Comparison of ENCODE assay signal across 8 cellular contexts in the genomic region with DNA sequence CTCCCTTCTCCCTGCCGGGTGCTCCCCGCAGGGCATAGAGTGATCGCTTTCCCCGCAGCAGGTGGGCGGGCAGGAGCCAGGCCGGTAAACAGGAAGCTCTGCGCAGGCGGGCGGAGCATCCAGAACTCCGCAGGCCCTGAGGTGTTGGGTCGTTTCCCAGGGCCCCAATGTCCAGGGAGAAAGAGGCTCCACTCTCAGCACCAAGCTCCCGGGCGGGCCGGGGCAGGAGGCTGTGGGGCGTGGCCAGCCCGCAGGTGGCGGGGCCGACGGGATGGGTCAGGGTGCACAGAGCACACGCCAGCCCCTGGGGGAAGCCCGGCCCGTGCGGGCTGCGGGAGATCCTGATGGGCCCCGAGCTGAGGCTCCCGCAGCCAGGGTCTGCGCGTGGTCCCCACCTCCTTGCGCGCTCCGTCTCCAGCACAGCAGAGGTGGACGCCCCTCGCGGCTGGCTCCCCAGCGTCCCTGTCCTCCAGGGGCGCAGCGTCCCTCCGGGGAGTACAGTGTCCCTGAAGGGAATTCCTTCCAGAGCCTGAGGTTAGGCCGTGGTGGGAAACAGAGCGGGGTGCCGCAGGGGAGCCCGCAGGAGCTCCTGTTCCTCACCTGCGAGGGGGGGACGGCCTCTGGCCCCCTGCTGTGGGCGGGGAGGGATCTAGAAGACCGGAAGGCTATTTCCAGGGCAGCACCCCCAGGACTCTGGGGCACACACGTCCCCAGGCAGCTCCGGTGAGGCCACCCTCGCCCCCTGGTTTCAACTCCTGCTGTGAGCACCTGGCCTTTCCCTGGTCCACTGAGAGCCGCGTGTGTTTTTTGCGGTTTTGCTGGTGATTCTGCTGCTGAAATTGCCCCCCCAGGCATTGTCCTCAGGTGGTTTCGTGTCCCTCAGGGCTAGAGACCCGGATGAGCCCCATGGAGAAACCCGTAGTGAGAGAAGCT. TPM values are rescaled to one million over a fixed set of nuclear protein-coding genes. Genes with fewer than 3 reads are reported as not detected.
DNase-seq lines count a peak whose midpoint lies in the region; ATAC-seq, FAIRE-seq and TF ChIP-seq lines count a peak whose summit lies in the region.

No MANE protein-coding gene starts in this region.

- peaks cover 7% of the 10 kb centered on the region for H3K9me1 ChIP-seq in K562 (ENCODE audit: control insufficient read depth, insufficient read depth, low read length)

- no peaks in the 10 kb centered on the region for H3K27me3 Mint-ChIP-seq in CD8-positive, alpha-beta memory T cell

- H3K36me3 Mint-ChIP-seq in CD8-positive, alpha-beta memory T cell, result peaks cover 0 to 17% (median 3%) of the 10 kb centered on the region in 3 donors

- H3K4me3 ChIP-seq in CD8-positive, alpha-beta memory T cell (ENCODE audit: low read length), result peak overlapping the region; percentile 64
- H3K4me3 ChIP-seq in K562 (no peak overlapping the region), mononuclear cell (ENCODE audit: low read length) (peak overlapping the region; percentile 34)

- H4K20me1 ChIP-seq in K562 (replicated peaks; ENCODE audit: control insufficient read depth, insufficient read depth, low read length), result peaks cover 23% of the 10 kb centered on the region

- no peaks in the 10 kb centered on the region for H3K27me3 ChIP-seq in CD8-positive, alpha-beta memory T cell (ENCODE audit: insufficient read depth, low read length, poor library complexity, severe bottlenecking)
- H3K27me3 ChIP-seq in K562 (ENCODE audit: control insufficient read depth in 2 of 2, insufficient read depth in 2 of 2, low read length in 2 of 2) (no peaks in the 10 kb centered on the region), mononuclear cell (ENCODE audit: insufficient read depth, low read length) (no peaks in the 10 kb centered on the region)

- in situ Hi-C loops in K562 (cut with MboI), result no loop called here

- peak in 4 of 5 donors; percentile 13 to 55 (median 22) for DNase-seq in CD8-positive, alpha-beta memory T cell
- DNase-seq in NCI-H2171 treated with DMSO at 0.1 percent for 48 hours (lab: John Stamatoyannopoulos, UW), result peak; percentile 41
- no peak for DNase-seq in K562 (ENCODE audit: extremely low read depth in 1 of 4, low spot score in 3 of 4)
- DNase-seq in D721Med (ENCODE audit: insufficient read length, low spot score), result no peak
- DNase-seq in DMS114 treated with DMSO at 0.1 percent for 48 hours (lab: John Stamatoyannopoulos, UW; ENCODE audit: unreplicated experiment), result no peak

- CTCF ChIA-PET in CD8-positive, alpha-beta memory T cell (lab: Charles Lee), result interaction anchor here (0.7 to 2.0 kb wide), 7 partner anchors 9 to 124 kb away, joined by 3 to 9 read pairs (median 3); no protein-coding TSS in a partner anchor
- CTCF ChIA-PET in K562 (lab: Yijun Ruan, JAX; ENCODE audit: low intra/inter-chr PET ratio), result no interaction called here

- FAIRE-seq in K562 (lab: Jason Lieb, UNC) (no peak), D721Med (lab: Jason Lieb, UNC) (no peak)

- peak overlapping the region in 1 of 2 experiments; percentile 82; a peak in 2 of 4 replicates for H3K9ac ChIP-seq in K562 (ENCODE audit: insufficient read depth in 1 of 2, low read depth in 2 of 2, low read length in 2 of 2)

- H3K27ac Mint-ChIP-seq in CD8-positive, alpha-beta memory T cell, result peak overlapping the region in 6 of 8 donors; percentile 41 to 85 (median 76)

- peaks cover 27 to 51% (median 32%) of the 10 kb centered on the region in 3 donors for H3K4me1 Mint-ChIP-seq in CD8-positive, alpha-beta memory T cell

- ATAC-seq in K562, result peak; percentile 20; the same call in 1 of the 3 replicates
- ATAC-seq in GM18505 (IDR thresholded peaks at IDR 0.05; ENCODE audit: unreplicated experiment), result no peak
- ATAC-seq in HG03095 (IDR thresholded peaks at IDR 0.05; ENCODE audit: unreplicated experiment), result no peak

- no peaks in the 10 kb centered on the region for H3K9me3 ChIP-seq in CD8-positive, alpha-beta memory T cell (ENCODE audit: low read length)
- H3K9me3 ChIP-seq in K562 (replicated peaks; ENCODE audit: control insufficient read depth, insufficient read depth, low read depth, low read length) (no peaks in the 10 kb centered on the region), mononuclear cell (ENCODE audit: low read depth, low read length) (no peaks in the 10 kb centered on the region)

- POLR2A ChIA-PET in CD8-positive, alpha-beta memory T cell (lab: Charles Lee), result interaction anchor here (0.6 to 0.7 kb wide), 2 partner anchors 11 to 12 kb away, joined by 3 to 4 read pairs; partner anchors contain the start of gene PIP5K1C
- POLR2A ChIA-PET in K562 (lab: Yijun Ruan, JAX), result interaction anchor here (0.6 kb wide), 1 partner anchor 16 kb away, joined by 4 read pairs; no protein-coding TSS in a partner anchor

- intact Hi-C loops in K562 (cut with micrococcal nuclease), result no loop called here

- H3K27ac ChIP-seq in CD8-positive, alpha-beta memory T cell (ENCODE audit: low read depth, low read length), result no peak overlapping the region
- peak overlapping the region; percentile 16; the same call in 1 of the 3 replicates for H3K27ac ChIP-seq in K562 (ENCODE audit: extremely low read depth, low read depth, low read length)

- TF ChIP-seq EP300 in K562 (IDR thresholded peaks at IDR 0.05; ENCODE audit: low read length), result no peak

- no peak for TF ChIP-seq CTCF in K562 (IDR thresholded peaks at IDR 0.05 in 2 of 3, conservative IDR thresholded peaks at IDR 0.05 in 1 of 3; ENCODE audit: insufficient read depth in 2 of 3, low read depth in 1 of 3, low read length in 3 of 3)
- TF ChIP-seq CTCF in D721Med (IDR thresholded peaks at IDR 0.05; ENCODE audit: insufficient read depth, missing control alignments), result no peak

- no peaks in the 10 kb centered on the region for H3K9me3 Mint-ChIP-seq in CD8-positive, alpha-beta memory T cell

- 77% methylated on average over 35 of the region's 55 CpGs for WGBS in K562 (ENCODE audit: insufficient coverage, low coverage, missing lambda C conversion rate)

- H3K4me3 Mint-ChIP-seq in CD8-positive, alpha-beta memory T cell, result peak overlapping the region; percentile 74 to 91 (median 82)

- no TSS peak for BruUV-seq in K562 (replicated peaks; lab: Mats Ljungman, UMichigan)

- H2AFZ ChIP-seq in K562 (ENCODE audit: low read depth, low read length), result no peak overlapping the region

- H3K4me1 ChIP-seq in CD8-positive, alpha-beta memory T cell (ENCODE audit: insufficient read depth, low read length), result peaks cover 22% of the 10 kb centered on the region
- H3K4me1 ChIP-seq in K562 (replicated peaks in 1 of 2; ENCODE audit: control insufficient read depth in 2 of 2, insufficient read depth in 2 of 2, low read length in 2 of 2) (peaks cover 18 to 66% of the 10 kb centered on the region in 2 experiments), mononuclear cell (ENCODE audit: insufficient read depth, low read length) (peaks cover 16% of the 10 kb centered on the region)

- H3K4me2 ChIP-seq in K562 (ENCODE audit: insufficient read depth, low read length), result no peak overlapping the region

- no peak for TF ChIP-seq RAD21 in K562 (CRISPR knock-in tag; conservative IDR thresholded peaks at IDR 0.05 in 1 of 2, IDR thresholded peaks at IDR 0.05 in 1 of 2)

- no peaks in the 10 kb centered on the region for H3K36me3 ChIP-seq in CD8-positive, alpha-beta memory T cell (ENCODE audit: insufficient read depth, low read length)
- H3K36me3 ChIP-seq in K562 (ENCODE audit: control insufficient read depth, insufficient read depth, low read length), result peaks cover 20% of the 10 kb centered on the region; the same call in 1 of the 3 replicates

- H3K79me2 ChIP-seq in K562 (ENCODE audit: control insufficient read depth, insufficient read depth, low read length), result peaks cover 78% of the 10 kb centered on the region

- TF ChIP-seq POLR2A in K562 (conservative IDR thresholded peaks at IDR 0.05), result no peak
- TF ChIP-seq POLR2A in GM18505 (IDR thresholded peaks at IDR 0.05; ENCODE audit: borderline replicate concordance, extremely low read depth, insufficient read depth, insufficient read length), result no peak

RNA-seq across cellular contexts. Expression of gene PIP5K1C, which starts 12.2 kb away (rescaled TPM):
- total RNA-seq in CD8-positive, alpha-beta memory T cell, result 10 to 100 TPM; 26.9 to 27.6 TPM
- polyA plus RNA-seq in CD8-positive, alpha-beta memory T cell, result 16.0 TPM
- 21.1 and 62.3 TPM in 2 replicates for total RNA-seq in K562 (2011; cell fraction: chromatin; rRNA removed; ENCODE audit: low replicate concordance)
- 28.3 and 30.5 TPM in 2 replicates for total RNA-seq in K562 (2011; cell fraction: nucleolus; rRNA removed)
- total RNA-seq in K562 (2011; cell fraction: nucleoplasm; rRNA removed), result 15.8 and 17.5 TPM in 2 replicates
- 6.0 and 10.7 TPM in 2 replicates for total RNA-seq in K562 (2014; rRNA removed)
- 1.4 and 1.9 TPM in 2 replicates for total RNA-seq in K562 (2014; rRNA removed; fragmentation: Illumina TruSeq; extraction: Trizol)
- 4.1 and 5.3 TPM in 2 replicates for total RNA-seq in K562 (2015; rRNA removed; fragmentation: Illumina TruSeq; extraction: Trizol)
- total RNA-seq in K562 (2021), result 21.4 and 22.1 TPM in 2 replicates
- polyA plus RNA-seq in K562 (2011; rRNA removed), result 2.9 and 5.8 TPM in 2 replicates
- polyA plus RNA-seq in K562 (2011; cell fraction: cytosol; rRNA removed), result 2.9 and 6.4 TPM in 2 replicates
- polyA plus RNA-seq in K562 (2011; cell fraction: nucleus; rRNA removed), result 9.4 and 20.2 TPM in 2 replicates
- 16.8 and 22.4 TPM in 2 replicates for polyA plus RNA-seq in K562 (2012)
- polyA plus RNA-seq in K562 (2014; fragmentation: Illumina TruSeq; extraction: Trizol), result 8.0 and 11.3 TPM in 2 replicates
- polyA plus RNA-seq in K562 (2014; fragmentation: Nextera tagmentation; extraction: Ambion mirVana), result under 1 TPM; 0.38 to 0.61 TPM
- 7.6 and 8.3 TPM in 2 replicates for polyA plus RNA-seq in K562 (2014; rRNA removed)
- 5.1 and 9.5 TPM in 2 replicates for polyA minus RNA-seq in K562 (2011; rRNA and poly(A)+ RNA removed)
- polyA minus RNA-seq in K562 (2011; cell fraction: cytosol; rRNA and poly(A)+ RNA removed), result 15.8 and 26.9 TPM in 2 replicates
- polyA minus RNA-seq in K562 (2011; cell fraction: nucleus; rRNA and poly(A)+ RNA removed), result 13.1 and 15.9 TPM in 2 replicates
- total RNA-seq in mononuclear cell, result 8.4 TPM

RNA-seq across cellular contexts. Expression of gene TJP3, which starts 20.1 kb away (rescaled TPM):
- 1 to 10 TPM; 1.5 to 1.7 TPM for total RNA-seq in CD8-positive, alpha-beta memory T cell
- 16.2 TPM for polyA plus RNA-seq in CD8-positive, alpha-beta memory T cell
- total RNA-seq in K562 (2011; cell fraction: chromatin; rRNA removed; ENCODE audit: low replicate concordance), result 1.8 and 7.1 TPM in 2 replicates
- total RNA-seq in K562 (2011; cell fraction: nucleolus; rRNA removed), result 2.9 and 3.5 TPM in 2 replicates
- total RNA-seq in K562 (2011; cell fraction: nucleoplasm; rRNA removed), result 1.8 and 2.6 TPM in 2 replicates
- 0.82 and 1.3 TPM in 2 replicates for total RNA-seq in K562 (2014; rRNA removed)
- total RNA-seq in K562 (2014; rRNA removed; fragmentation: Illumina TruSeq; extraction: Trizol), result 0.11 and 0.38 TPM in 2 replicates
- 0.34 and 0.58 TPM in 2 replicates for total RNA-seq in K562 (2015; rRNA removed; fragmentation: Illumina TruSeq; extraction: Trizol)
- 0.92 and 2.4 TPM in 2 replicates for total RNA-seq in K562 (2021)
- polyA plus RNA-seq in K562 (2011; rRNA removed), result 1.8 and 2.2 TPM in 2 replicates
- 1.9 and 5.2 TPM in 2 replicates for polyA plus RNA-seq in K562 (2011; cell fraction: cytosol; rRNA removed)
- 4.3 and 9.8 TPM in 2 replicates for polyA plus RNA-seq in K562 (2011; cell fraction: nucleus; rRNA removed)
- polyA plus RNA-seq in K562 (2012), result 3.2 and 4.0 TPM in 2 replicates
- polyA plus RNA-seq in K562 (2014; fragmentation: Illumina TruSeq; extraction: Trizol), result 0.54 and 1.1 TPM in 2 replicates
- under 1 TPM in 1 of 2 experiments, not detected in 1; 0.11 TPM for polyA plus RNA-seq in K562 (2014; fragmentation: Nextera tagmentation; extraction: Ambion mirVana)
- polyA plus RNA-seq in K562 (2014; rRNA removed), result 0.56 and 0.73 TPM in 2 replicates
- 1.5 and 1.9 TPM in 2 replicates for polyA minus RNA-seq in K562 (2011; rRNA and poly(A)+ RNA removed)
- polyA minus RNA-seq in K562 (2011; cell fraction: cytosol; rRNA and poly(A)+ RNA removed), result 0.86 and 2.2 TPM in 2 replicates
- polyA minus RNA-seq in K562 (2011; cell fraction: nucleus; rRNA and poly(A)+ RNA removed), result 2.3 and 3.4 TPM in 2 replicates
- total RNA-seq in mononuclear cell, result 5.7 TPM

Comparison
In these comparisons a context has a peak if more than half of its experiments do, and no peak if none do; other contexts are left out.
1. DNase-seq: peak in CD8-positive, alpha-beta memory T cell (4 of 5) and NCI-H2171 treated with DMSO at 0.1 percent for 48 hours (single experiment); none in K562 (0 of 4), D721Med (single experiment) and DMS114 treated with DMSO at 0.1 percent for 48 hours (single experiment).